ENCODE assay signal across 1 cellular context in the genomic region with DNA sequence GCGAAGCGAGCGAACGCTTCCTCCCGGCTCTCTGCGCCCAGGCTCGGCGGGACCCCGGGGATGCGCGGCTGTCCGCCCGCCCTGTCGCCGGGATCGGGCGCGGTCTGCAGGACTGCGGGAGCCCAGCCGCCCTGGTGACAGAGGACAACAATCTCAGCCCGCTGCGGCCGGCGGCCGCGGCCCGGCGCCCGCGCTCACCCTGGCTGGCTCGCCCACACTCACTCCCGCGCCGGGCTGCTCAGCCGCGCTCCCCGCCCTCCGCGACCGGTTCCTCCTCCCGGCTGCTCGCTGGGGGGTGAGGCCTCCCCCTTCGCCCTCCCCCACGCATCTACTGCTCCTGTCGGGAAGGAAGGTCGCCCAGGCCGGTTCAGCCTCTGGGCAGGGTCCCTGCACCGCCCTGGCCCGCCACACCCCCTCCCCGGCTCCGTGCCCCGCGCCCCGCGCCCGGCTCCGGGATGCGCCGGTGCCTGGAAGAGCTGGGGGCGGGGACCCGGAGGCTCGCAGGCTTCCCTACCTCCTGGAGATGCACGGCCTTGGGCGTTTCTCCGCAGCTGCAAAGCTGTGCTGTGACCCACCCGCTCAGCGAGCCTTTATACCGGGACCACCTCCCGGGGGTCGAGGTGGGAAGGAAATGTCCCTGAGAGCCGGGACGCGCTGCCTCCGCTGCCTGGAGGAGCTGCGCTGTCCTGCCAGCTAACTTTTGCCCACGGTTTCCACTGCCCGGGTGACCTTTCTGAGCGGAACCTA.
TF ChIP-seq lines count a peak whose summit lies in the region.

A gene with protein sequence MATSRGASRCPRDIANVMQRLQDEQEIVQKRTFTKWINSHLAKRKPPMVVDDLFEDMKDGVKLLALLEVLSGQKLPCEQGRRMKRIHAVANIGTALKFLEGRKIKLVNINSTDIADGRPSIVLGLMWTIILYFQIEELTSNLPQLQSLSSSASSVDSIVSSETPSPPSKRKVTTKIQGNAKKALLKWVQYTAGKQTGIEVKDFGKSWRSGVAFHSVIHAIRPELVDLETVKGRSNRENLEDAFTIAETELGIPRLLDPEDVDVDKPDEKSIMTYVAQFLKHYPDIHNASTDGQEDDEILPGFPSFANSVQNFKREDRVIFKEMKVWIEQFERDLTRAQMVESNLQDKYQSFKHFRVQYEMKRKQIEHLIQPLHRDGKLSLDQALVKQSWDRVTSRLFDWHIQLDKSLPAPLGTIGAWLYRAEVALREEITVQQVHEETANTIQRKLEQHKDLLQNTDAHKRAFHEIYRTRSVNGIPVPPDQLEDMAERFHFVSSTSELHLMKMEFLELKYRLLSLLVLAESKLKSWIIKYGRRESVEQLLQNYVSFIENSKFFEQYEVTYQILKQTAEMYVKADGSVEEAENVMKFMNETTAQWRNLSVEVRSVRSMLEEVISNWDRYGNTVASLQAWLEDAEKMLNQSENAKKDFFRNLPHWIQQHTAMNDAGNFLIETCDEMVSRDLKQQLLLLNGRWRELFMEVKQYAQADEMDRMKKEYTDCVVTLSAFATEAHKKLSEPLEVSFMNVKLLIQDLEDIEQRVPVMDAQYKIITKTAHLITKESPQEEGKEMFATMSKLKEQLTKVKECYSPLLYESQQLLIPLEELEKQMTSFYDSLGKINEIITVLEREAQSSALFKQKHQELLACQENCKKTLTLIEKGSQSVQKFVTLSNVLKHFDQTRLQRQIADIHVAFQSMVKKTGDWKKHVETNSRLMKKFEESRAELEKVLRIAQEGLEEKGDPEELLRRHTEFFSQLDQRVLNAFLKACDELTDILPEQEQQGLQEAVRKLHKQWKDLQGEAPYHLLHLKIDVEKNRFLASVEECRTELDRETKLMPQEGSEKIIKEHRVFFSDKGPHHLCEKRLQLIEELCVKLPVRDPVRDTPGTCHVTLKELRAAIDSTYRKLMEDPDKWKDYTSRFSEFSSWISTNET (N-terminal part only) (minus strand): TSS at position 688 of the 747 bp plus-strand sequence. CDS start 9,031 bp downstream, outside the sequence.

TF ChIP-seq in K562, 482 proteins besides CTCF, POLR2A, EP300 and RAD21 (continued from another document):
- TF ChIP-seq, protein P1, sequence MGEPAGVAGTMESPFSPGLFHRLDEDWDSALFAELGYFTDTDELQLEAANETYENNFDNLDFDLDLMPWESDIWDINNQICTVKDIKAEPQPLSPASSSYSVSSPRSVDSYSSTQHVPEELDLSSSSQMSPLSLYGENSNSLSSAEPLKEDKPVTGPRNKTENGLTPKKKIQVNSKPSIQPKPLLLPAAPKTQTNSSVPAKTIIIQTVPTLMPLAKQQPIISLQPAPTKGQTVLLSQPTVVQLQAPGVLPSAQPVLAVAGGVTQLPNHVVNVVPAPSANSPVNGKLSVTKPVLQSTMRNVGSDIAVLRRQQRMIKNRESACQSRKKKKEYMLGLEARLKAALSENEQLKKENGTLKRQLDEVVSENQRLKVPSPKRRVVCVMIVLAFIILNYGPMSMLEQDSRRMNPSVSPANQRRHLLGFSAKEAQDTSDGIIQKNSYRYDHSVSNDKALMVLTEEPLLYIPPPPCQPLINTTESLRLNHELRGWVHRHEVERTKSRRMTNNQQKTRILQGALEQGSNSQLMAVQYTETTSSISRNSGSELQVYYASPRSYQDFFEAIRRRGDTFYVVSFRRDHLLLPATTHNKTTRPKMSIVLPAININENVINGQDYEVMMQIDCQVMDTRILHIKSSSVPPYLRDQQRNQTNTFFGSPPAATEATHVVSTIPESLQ (CRISPR knock-in tag; IDR thresholded peaks at IDR 0.05) = no peak
- TF ChIP-seq PTBP1 (IDR thresholded peaks at IDR 0.05; ENCODE audit: low read depth, low read length) = no peak
- TF ChIP-seq ZZZ3 (IDR thresholded peaks at IDR 0.05) = no peak
- TF ChIP-seq MTA2 (IDR thresholded peaks at IDR 0.05; ENCODE audit: low read depth) = no peak
- TF ChIP-seq ZFX (CRISPR knock-in tag; IDR thresholded peaks at IDR 0.05) = no peak
- TF ChIP-seq CTBP1 (IDR thresholded peaks at IDR 0.05; ENCODE audit: borderline replicate concordance) = no peak
- no peak for TF ChIP-seq HCFC1 (IDR thresholded peaks at IDR 0.05; ENCODE audit: low read depth, low read length)
- TF ChIP-seq POLR3A (IDR thresholded peaks at IDR 0.05; ENCODE audit: borderline replicate concordance, extremely low read depth, insufficient read depth, insufficient read length) = no peak
- no peak for TF ChIP-seq SIRT6 (IDR thresholded peaks at IDR 0.05; ENCODE audit: low read depth, low read length)
- TF ChIP-seq POLR2AphosphoS2 (IDR thresholded peaks at IDR 0.05; ENCODE audit: low read length) = no peak
- no peak for TF ChIP-seq ZC3H11A (IDR thresholded peaks at IDR 0.05; ENCODE audit: low read depth, low read length)
- TF ChIP-seq RHOXF2B (CRISPR knock-in tag; conservative IDR thresholded peaks at IDR 0.05) = no peak
- TF ChIP-seq ZNF41 (CRISPR knock-in tag; conservative IDR thresholded peaks at IDR 0.05) = no peak
- TF ChIP-seq ZKSCAN3 (CRISPR knock-in tag; IDR thresholded peaks at IDR 0.05) = no peak
- no peak for TF ChIP-seq ZNF274 (IDR thresholded peaks at IDR 0.05; ENCODE audit: borderline replicate concordance, low read depth, low read length)
- TF ChIP-seq, protein P2, sequence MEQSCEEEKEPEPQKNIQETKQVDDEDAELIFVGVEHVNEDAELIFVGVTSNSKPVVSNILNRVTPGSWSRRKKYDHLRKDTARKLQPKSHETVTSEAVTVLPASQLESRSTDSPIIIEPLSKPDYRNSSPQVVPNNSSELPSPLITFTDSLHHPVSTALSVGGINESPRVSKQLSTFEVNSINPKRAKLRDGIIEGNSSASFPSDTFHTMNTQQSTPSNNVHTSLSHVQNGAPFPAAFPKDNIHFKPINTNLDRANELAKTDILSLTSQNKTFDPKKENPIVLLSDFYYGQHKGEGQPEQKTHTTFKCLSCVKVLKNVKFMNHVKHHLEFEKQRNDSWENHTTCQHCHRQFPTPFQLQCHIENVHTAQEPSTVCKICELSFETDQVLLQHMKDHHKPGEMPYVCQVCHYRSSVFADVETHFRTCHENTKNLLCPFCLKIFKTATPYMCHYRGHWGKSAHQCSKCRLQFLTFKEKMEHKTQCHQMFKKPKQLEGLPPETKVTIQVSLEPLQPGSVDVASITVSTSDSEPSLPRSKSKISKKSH (CRISPR knock-in tag; IDR thresholded peaks at IDR 0.05) = no peak
- no peak for TF ChIP-seq ETV1 (tag; conservative IDR thresholded peaks at IDR 0.05; ENCODE audit: low read depth)
